Comparison of ENCODE assay signal across 8 cellular contexts in the genomic region with DNA sequence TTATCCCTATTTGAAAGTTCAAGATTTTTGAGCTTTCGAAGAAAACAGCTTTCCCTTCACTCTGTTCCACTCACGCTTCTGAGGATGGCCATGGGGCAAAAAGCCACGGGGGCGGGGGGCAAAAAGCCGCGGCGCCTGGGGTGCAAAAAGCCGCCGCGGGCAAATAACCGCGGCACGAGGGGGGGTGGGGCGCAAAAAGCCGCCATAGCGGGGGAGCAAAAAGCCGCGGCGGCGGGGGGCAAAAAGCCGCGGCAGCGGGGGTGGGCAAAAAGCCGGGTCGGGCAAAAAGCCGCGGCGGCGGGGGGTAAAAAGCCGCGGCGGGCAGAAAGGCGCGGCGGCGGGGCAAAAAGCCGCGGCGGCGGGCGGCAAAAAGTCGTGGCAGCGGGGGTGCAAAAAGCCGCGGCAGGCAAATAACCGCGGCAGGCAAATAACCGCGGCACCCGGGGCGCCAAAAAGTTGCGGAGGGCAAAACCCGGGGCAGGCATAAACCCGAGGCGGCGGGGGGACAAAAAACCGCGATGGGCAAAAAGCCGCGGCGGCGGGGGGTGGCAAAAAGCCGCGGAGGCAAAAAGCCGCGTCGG.
DNase-seq lines count a peak whose midpoint lies in the region; FAIRE-seq and TF ChIP-seq lines count a peak whose summit lies in the region.
"Not testable (repeated sequence)": the region's sequence is repeated elsewhere in the genome, so short reads cannot be mapped to it uniquely, and the experiment has no call there.

No MANE protein-coding gene starts in this region.

- H3K36me3 Mint-ChIP-seq in astrocyte (ENCODE audit: low read depth, unreplicated experiment); dendritic cell treated with granulocyte-macrophage colony-stimulating factor and Interleukin-4, amounts not matched to agents 40 ng/mL and 50 ng/mL, for 4 days (ENCODE audit: low read depth): not testable (repeated sequence)

- H3K36me3 ChIP-seq in WERI-Rb-1; astrocyte (ENCODE audit: insufficient read depth, low read length); kidney epithelial cell (ENCODE audit: control insufficient read depth, insufficient read depth, low read length); parathyroid adenoma (ENCODE audit: control insufficient read depth, insufficient read depth, low read length): not testable (repeated sequence)

- DNase-seq in AG09309 (ENCODE audit: low read depth); HL-60 (ENCODE audit: low read depth in 1 of 2, low spot score in 1 of 2); WERI-Rb-1; astrocyte (ENCODE audit: low read depth); kidney epithelial cell (ENCODE audit: low read depth): not testable (repeated sequence)
- DNase-seq in stimulated activated CD8-positive, alpha-beta memory T cell treated with anti-CD3 and anti-CD28 coated beads, Interleukin-4, amount 100 ng/mL, for 48 hours: peak; percentile 20

- not testable (repeated sequence) for H3K27me3 Mint-ChIP-seq in astrocyte (ENCODE audit: low read depth, unreplicated experiment)
- H3K27me3 Mint-ChIP-seq in dendritic cell treated with granulocyte-macrophage colony-stimulating factor and Interleukin-4, amounts not matched to agents 40 ng/mL and 50 ng/mL, for 4 days: peaks cover 22% of the 10 kb centered on the region

- not testable (repeated sequence) for H3K4me3 Mint-ChIP-seq in astrocyte (ENCODE audit: unreplicated experiment)
- peak overlapping the region; percentile 66 for H3K4me3 Mint-ChIP-seq in dendritic cell treated with granulocyte-macrophage colony-stimulating factor and Interleukin-4, amounts not matched to agents 40 ng/mL and 50 ng/mL, for 4 days

- H3K27ac Mint-ChIP-seq in astrocyte (ENCODE audit: unreplicated experiment); dendritic cell treated with granulocyte-macrophage colony-stimulating factor and Interleukin-4, amounts not matched to agents 40 ng/mL and 50 ng/mL, for 4 days: not testable (repeated sequence)

- not testable (repeated sequence) for H3K4me1 Mint-ChIP-seq in astrocyte (ENCODE audit: low read depth, unreplicated experiment); dendritic cell treated with granulocyte-macrophage colony-stimulating factor and Interleukin-4, amounts not matched to agents 40 ng/mL and 50 ng/mL, for 4 days (ENCODE audit: low read depth)

- H3K4me1 ChIP-seq in astrocyte (ENCODE audit: insufficient read depth, low read length); parathyroid adenoma: not testable (repeated sequence)

- H3K79me2 ChIP-seq in astrocyte (ENCODE audit: insufficient read depth, low read length); parathyroid adenoma: not testable (repeated sequence)

- H3K4me3 ChIP-seq in AG09309 (ENCODE audit: control insufficient read depth, low read depth, low read length) (peak overlapping the region; percentile 19; the same call in 1 of the 2 replicates), HL-60 (replicated peaks; ENCODE audit: insufficient read depth, low read length) (peak overlapping the region; percentile 40), WERI-Rb-1 (ENCODE audit: low read depth, low read length) (peak overlapping the region; percentile 36), kidney epithelial cell (ENCODE audit: low read depth, low read length) (peak overlapping the region; percentile 43), parathyroid adenoma (ENCODE audit: low read depth, low read length) (peak overlapping the region; percentile 16)
- not testable (repeated sequence) for H3K4me3 ChIP-seq in astrocyte (ENCODE audit: insufficient read depth, low read depth, low read length)

- not testable (repeated sequence) for FAIRE-seq in astrocyte (lab: Jason Lieb, UNC)

- H4K20me1 ChIP-seq in astrocyte (ENCODE audit: insufficient read depth, low read length): not testable (repeated sequence)

- intact Hi-C loops in dendritic cell treated with granulocyte-macrophage colony-stimulating factor and Interleukin-4, amounts not matched to agents 40 ng/mL and 50 ng/mL, for 4 days (cut with micrococcal nuclease): not testable (repeated sequence)

- not testable (repeated sequence) for H3K27ac ChIP-seq in HL-60 (replicated peaks); WERI-Rb-1; astrocyte (ENCODE audit: low read depth, low read length); parathyroid adenoma

- H3K27me3 ChIP-seq in HL-60 (ENCODE audit: insufficient read depth, poor library complexity, severe bottlenecking); WERI-Rb-1 (ENCODE audit: insufficient read depth, low read depth, severe bottlenecking); astrocyte (ENCODE audit: insufficient read depth, low read length); kidney epithelial cell (ENCODE audit: control insufficient read depth, insufficient read depth, low read length); parathyroid adenoma (ENCODE audit: control insufficient read depth, insufficient read depth, low read length): not testable (repeated sequence)

- H3K9ac ChIP-seq in astrocyte (ENCODE audit: low read length); parathyroid adenoma: not testable (repeated sequence)

- TF ChIP-seq CTCF in AG09309 (IDR thresholded peaks at IDR 0.05; ENCODE audit: control insufficient read depth, insufficient read depth, low read depth, low read length, missing control alignments); HL-60 (IDR thresholded peaks at IDR 0.05; ENCODE audit: insufficient read depth, low read length); WERI-Rb-1 (IDR thresholded peaks at IDR 0.05; ENCODE audit: low read depth, low read length); astrocyte (IDR thresholded peaks at IDR 0.05; ENCODE audit: insufficient read depth, low read depth, low read length); kidney epithelial cell (IDR thresholded peaks at IDR 0.05; ENCODE audit: insufficient read depth, low read length, poor library complexity, severe bottlenecking); parathyroid adenoma (IDR thresholded peaks at IDR 0.05): not testable (repeated sequence)

- not testable (repeated sequence) for H2AFZ ChIP-seq in astrocyte (ENCODE audit: low read depth, low read length); parathyroid adenoma

- H3K9me3 Mint-ChIP-seq in astrocyte (ENCODE audit: unreplicated experiment); dendritic cell treated with granulocyte-macrophage colony-stimulating factor and Interleukin-4, amounts not matched to agents 40 ng/mL and 50 ng/mL, for 4 days: not testable (repeated sequence)

- H3K9me3 ChIP-seq in WERI-Rb-1 (ENCODE audit: severe bottlenecking); astrocyte (ENCODE audit: insufficient read depth, low read depth, low read length); parathyroid adenoma (ENCODE audit: control insufficient read depth, low read length): not testable (repeated sequence)

- peak overlapping the region; percentile 19 for H3K4me2 ChIP-seq in astrocyte (ENCODE audit: low read length)
- not testable (repeated sequence) for H3K4me2 ChIP-seq in parathyroid adenoma (ENCODE audit: low read length)
